In genomic region chr2:101306410-101306809, GRCh38 we compare ENCODE assay signal across 8 cellular contexts. TPM values are rescaled to one million over a fixed set of nuclear protein-coding genes. Genes with fewer than 3 reads are reported as not detected.
DNase-seq lines count a peak whose midpoint lies in the region; ATAC-seq and TF ChIP-seq lines count a peak whose summit lies in the region.

No MANE protein-coding gene starts in this region.

- peak; percentile 24 for DNase-seq in activated CD4-positive, alpha-beta memory T cell treated with anti-CD3 and anti-CD28 coated beads, Interleukin-2, amount 10 ng/mL, durations not matched to agents 7 days and 5 days
- DNase-seq in foreskin fibroblast = peak in 1 of 2 donors; percentile 18
- peak in 1 of 2 donors; percentile 18 for DNase-seq in stimulated activated naive CD8-positive, alpha-beta T cell treated with anti-CD3 and anti-CD28 coated beads, Interleukin-15, amount 100 ng/mL, for 72 hours
- DNase-seq in NCI-H2171 (lab: John Stamatoyannopoulos, UW) = no peak
- no peak for DNase-seq in sciatic nerve (ENCODE audit: low spot score)
- DNase-seq in RPMI8226 = no peak

- no peak for TF ChIP-seq CTCF in foreskin fibroblast (IDR thresholded peaks at IDR 0.05; ENCODE audit: low read depth, low read length)

- peak; percentile 12 for ATAC-seq in GM18511 (IDR thresholded peaks at IDR 0.05; ENCODE audit: unreplicated experiment)
- peak; percentile 5 for ATAC-seq in HG02852 (IDR thresholded peaks at IDR 0.05; ENCODE audit: unreplicated experiment)
- peak; percentile 0 for ATAC-seq in stimulated activated naive CD8-positive, alpha-beta T cell treated with anti-CD3 and anti-CD28 coated beads, Interleukin-15, amount 100 ng/mL, for 72 hours
- no peak for ATAC-seq in sciatic nerve

- H3K27ac Mint-ChIP-seq in activated CD4-positive, alpha-beta memory T cell treated with anti-CD3 and anti-CD28 coated beads, Interleukin-2, amount 10 ng/mL, durations not matched to agents 7 days and 5 days = peak overlapping the region; percentile 97
- peak overlapping the region; percentile 96 for H3K27ac Mint-ChIP-seq in stimulated activated naive CD8-positive, alpha-beta T cell treated with anti-CD3 and anti-CD28 coated beads, Interleukin-15, amount 100 ng/mL, for 72 hours

- no peaks in the 10 kb centered on the region for H3K27me3 Mint-ChIP-seq in activated CD4-positive, alpha-beta memory T cell treated with anti-CD3 and anti-CD28 coated beads, Interleukin-2, amount 10 ng/mL, durations not matched to agents 7 days and 5 days
- no peaks in the 10 kb centered on the region for H3K27me3 Mint-ChIP-seq in stimulated activated naive CD8-positive, alpha-beta T cell treated with anti-CD3 and anti-CD28 coated beads, Interleukin-15, amount 100 ng/mL, for 72 hours

- H3K36me3 Mint-ChIP-seq in activated CD4-positive, alpha-beta memory T cell treated with anti-CD3 and anti-CD28 coated beads, Interleukin-2, amount 10 ng/mL, durations not matched to agents 7 days and 5 days (ENCODE audit: low read depth) = peaks cover 56% of the 10 kb centered on the region

- POLR2A ChIA-PET in activated CD4-positive, alpha-beta memory T cell treated with anti-CD3 and anti-CD28 coated beads, Interleukin-2, amount 10 ng/mL, durations not matched to agents 7 days and 5 days (lab: Charles Lee) = interaction anchor here (0.7 to 2.8 kb wide), 11 partner anchors 12 to 392 kb away, joined by 3 to 64 read pairs (median 4); partner anchors contain the start of gene CNOT11

- intact Hi-C loops in sciatic nerve (cut with DNase I) = no loop called here

- H3K9me3 Mint-ChIP-seq in activated CD4-positive, alpha-beta memory T cell treated with anti-CD3 and anti-CD28 coated beads, Interleukin-2, amount 10 ng/mL, durations not matched to agents 7 days and 5 days = no peaks in the 10 kb centered on the region
- no peaks in the 10 kb centered on the region for H3K9me3 Mint-ChIP-seq in stimulated activated naive CD8-positive, alpha-beta T cell treated with anti-CD3 and anti-CD28 coated beads, Interleukin-15, amount 100 ng/mL, for 72 hours

- CTCF ChIA-PET in activated CD4-positive, alpha-beta memory T cell treated with anti-CD3 and anti-CD28 coated beads, Interleukin-2, amount 10 ng/mL, durations not matched to agents 7 days and 5 days (lab: Charles Lee) = interaction anchor here (0.6 to 1.6 kb wide), 2 partner anchors 36 to 56 kb away, joined by 3 to 4 read pairs; no protein-coding TSS in a partner anchor

- H3K4me3 Mint-ChIP-seq in activated CD4-positive, alpha-beta memory T cell treated with anti-CD3 and anti-CD28 coated beads, Interleukin-2, amount 10 ng/mL, durations not matched to agents 7 days and 5 days = peak overlapping the region; percentile 100
- H3K4me3 Mint-ChIP-seq in stimulated activated naive CD8-positive, alpha-beta T cell treated with anti-CD3 and anti-CD28 coated beads, Interleukin-15, amount 100 ng/mL, for 72 hours = peak overlapping the region; percentile 94 to 98

- peak overlapping the region; percentile 80 to 88 for H3K4me3 ChIP-seq in foreskin fibroblast (ENCODE audit: low read depth in 1 of 2, low read length in 2 of 2)

- H3K4me1 Mint-ChIP-seq in activated CD4-positive, alpha-beta memory T cell treated with anti-CD3 and anti-CD28 coated beads, Interleukin-2, amount 10 ng/mL, durations not matched to agents 7 days and 5 days = peaks cover 77% of the 10 kb centered on the region
- peaks cover 79% of the 10 kb centered on the region for H3K4me1 Mint-ChIP-seq in stimulated activated naive CD8-positive, alpha-beta T cell treated with anti-CD3 and anti-CD28 coated beads, Interleukin-15, amount 100 ng/mL, for 72 hours

RNA-seq across cellular contexts. Expression of gene RNF149, which starts 2.1 kb away (rescaled TPM):
- total RNA-seq in activated CD4-positive, alpha-beta memory T cell treated with anti-CD3 and anti-CD28 coated beads, Interleukin-2, amount 10 ng/mL, durations not matched to agents 7 days and 5 days = 100 to 1,000 TPM; 115 to 116 TPM
- 80.7 TPM for total RNA-seq in sciatic nerve

RNA-seq across cellular contexts. Expression of gene CNOT11, which starts 53.7 kb away (rescaled TPM):
- 10 to 100 TPM; 60.3 to 65.9 TPM for total RNA-seq in activated CD4-positive, alpha-beta memory T cell treated with anti-CD3 and anti-CD28 coated beads, Interleukin-2, amount 10 ng/mL, durations not matched to agents 7 days and 5 days
- total RNA-seq in sciatic nerve = 24.3 TPM
